Comparison of ENCODE assay signal across 8 cellular contexts in the genomic region with DNA sequence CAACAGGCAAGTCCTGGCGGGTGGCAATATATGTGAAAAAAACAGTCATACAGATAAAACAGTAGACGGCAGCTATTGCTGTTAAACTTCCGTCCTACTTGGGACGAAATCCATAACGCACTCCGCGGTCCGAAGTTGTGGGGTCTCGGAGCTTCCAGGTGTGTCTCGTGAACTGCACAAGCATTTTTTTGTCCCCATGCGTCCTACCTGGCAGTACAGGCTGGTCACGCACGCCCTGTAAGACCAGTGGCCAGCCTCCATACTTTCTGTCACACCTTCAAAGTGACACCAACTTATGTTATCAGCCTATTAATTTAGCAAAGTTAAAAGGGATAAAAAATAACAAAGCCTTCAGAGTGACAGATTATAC. TPM values are rescaled to one million over a fixed set of nuclear protein-coding genes. Genes with fewer than 3 reads are reported as not detected.
A peak's percentile ranks its signal among the peaks of the same experiment; 100 is the strongest.
DNase-seq lines count a peak whose midpoint lies in the region; ATAC-seq lines count a peak whose summit lies in the region.

No MANE protein-coding gene starts in this region.

- no peak overlapping the region for H4K91ac ChIP-seq in neuronal stem cell (ENCODE audit: low read depth, low read length, poor library complexity)

- DNase-seq in dermis blood vessel endothelial cell, result peak; percentile 17
- DNase-seq in neuronal stem cell (ENCODE audit: low spot score), result no peak
- DNase-seq in central memory CD4-positive, alpha-beta T cell, result no peak
- DNase-seq in NCI-H187 (lab: John Stamatoyannopoulos, UW), result no peak
- DNase-seq in stimulated activated CD8-positive, alpha-beta memory T cell treated with anti-CD3 and anti-CD28 coated beads, Interleukin-4, amount 100 ng/mL, for 48 hours, result no peak

- H3K27ac ChIP-seq in neuronal stem cell (replicated peaks; ENCODE audit: low read length), result no peak overlapping the region

- H2BK15ac ChIP-seq in neuronal stem cell (ENCODE audit: low read length), result no peak overlapping the region

- no peak overlapping the region for H3K14ac ChIP-seq in neuronal stem cell (ENCODE audit: low read length)

- peak overlapping the region; percentile 47 to 73 for H3K4me3 ChIP-seq in neuronal stem cell (ENCODE audit: low read length in 2 of 2)

- ATAC-seq in GM18511 (IDR thresholded peaks at IDR 0.05; ENCODE audit: unreplicated experiment) (peak; percentile 12), HG03039 (IDR thresholded peaks at IDR 0.05; ENCODE audit: unreplicated experiment) (peak; percentile 12), GM19467 (IDR thresholded peaks at IDR 0.05; ENCODE audit: unreplicated experiment) (no peak)

- H3K4me2 ChIP-seq in neuronal stem cell (ENCODE audit: insufficient read depth, low read length, poor library complexity, severe bottlenecking), result peak overlapping the region; percentile 72

- no peak overlapping the region for H3K4ac ChIP-seq in neuronal stem cell (ENCODE audit: low read length)

- no peak overlapping the region for H3K18ac ChIP-seq in neuronal stem cell (ENCODE audit: low read length)

- H3K79me1 ChIP-seq in neuronal stem cell (ENCODE audit: low read depth, low read length), result no peaks in the 10 kb centered on the region

- H3K9ac ChIP-seq in neuronal stem cell (ENCODE audit: low read depth, low read length, poor library complexity), result no peak overlapping the region

- no peaks in the 10 kb centered on the region for H3K9me3 ChIP-seq in neuronal stem cell (replicated peaks in 1 of 2; ENCODE audit: control insufficient read depth in 2 of 2, insufficient read depth in 1 of 2, low read depth in 1 of 2, low read length in 2 of 2)

- H2BK5ac ChIP-seq in neuronal stem cell (ENCODE audit: low read length), result no peak overlapping the region

- H3K4me1 ChIP-seq in neuronal stem cell (ENCODE audit: control insufficient read depth in 2 of 2, insufficient read depth in 1 of 2, low read depth in 1 of 2, low read length in 2 of 2), result no peaks in the 10 kb centered on the region

- no peak overlapping the region for H2BK12ac ChIP-seq in neuronal stem cell (ENCODE audit: low read length)

- H3K27me3 ChIP-seq in neuronal stem cell (ENCODE audit: control insufficient read depth in 3 of 3, insufficient read depth in 3 of 3, low read depth in 1 of 3, low read length in 3 of 3), result peaks cover 0 to 55% (median 0%) of the 10 kb centered on the region in 3 experiments

- no peak overlapping the region for H2AK5ac ChIP-seq in neuronal stem cell (ENCODE audit: low read depth, low read length)

- no CpG with 5 or more reads among the region's 13 CpGs for WGBS in neuronal stem cell (ENCODE audit: extremely low coverage in 2 of 2, insufficient read length in 2 of 2, insufficient replicate concordance in 1 of 2), 2 donors

- peak overlapping the region; percentile 19 for H2AFZ ChIP-seq in neuronal stem cell (ENCODE audit: low read length)

- H2BK120ac ChIP-seq in neuronal stem cell (ENCODE audit: low read depth, low read length), result no peak overlapping the region

- no peaks in the 10 kb centered on the region for H3K36me3 ChIP-seq in neuronal stem cell (replicated peaks in 1 of 2; ENCODE audit: control insufficient read depth in 2 of 2, insufficient read depth in 2 of 2, low read length in 2 of 2)

- H3K23ac ChIP-seq in neuronal stem cell (ENCODE audit: low read depth, low read length, poor library complexity), result no peak overlapping the region

- H4K8ac ChIP-seq in neuronal stem cell (ENCODE audit: low read depth, low read length), result no peak overlapping the region

RNA-seq across cellular contexts. Expression of gene TGFBI, which starts 51.3 kb away (rescaled TPM):
- total RNA-seq in dermis blood vessel endothelial cell, result 3.9 and 9.5 TPM in 2 replicates
- 6.5 TPM for polyA plus RNA-seq in neuronal stem cell (2013, experiment 1 of 2)
- 6.3 TPM for polyA plus RNA-seq in neuronal stem cell (2013, experiment 2 of 2)

RNA-seq across cellular contexts. Expression of gene SMAD5, which starts 52.5 kb away (rescaled TPM):
- 41.4 and 49.5 TPM in 2 replicates for total RNA-seq in dermis blood vessel endothelial cell
- polyA plus RNA-seq in neuronal stem cell (2013, experiment 1 of 2), result 29.6 TPM
- polyA plus RNA-seq in neuronal stem cell (2013, experiment 2 of 2), result 30.0 TPM
